Comparison of ENCODE assay signal across 1 cellular context in the genomic region with DNA sequence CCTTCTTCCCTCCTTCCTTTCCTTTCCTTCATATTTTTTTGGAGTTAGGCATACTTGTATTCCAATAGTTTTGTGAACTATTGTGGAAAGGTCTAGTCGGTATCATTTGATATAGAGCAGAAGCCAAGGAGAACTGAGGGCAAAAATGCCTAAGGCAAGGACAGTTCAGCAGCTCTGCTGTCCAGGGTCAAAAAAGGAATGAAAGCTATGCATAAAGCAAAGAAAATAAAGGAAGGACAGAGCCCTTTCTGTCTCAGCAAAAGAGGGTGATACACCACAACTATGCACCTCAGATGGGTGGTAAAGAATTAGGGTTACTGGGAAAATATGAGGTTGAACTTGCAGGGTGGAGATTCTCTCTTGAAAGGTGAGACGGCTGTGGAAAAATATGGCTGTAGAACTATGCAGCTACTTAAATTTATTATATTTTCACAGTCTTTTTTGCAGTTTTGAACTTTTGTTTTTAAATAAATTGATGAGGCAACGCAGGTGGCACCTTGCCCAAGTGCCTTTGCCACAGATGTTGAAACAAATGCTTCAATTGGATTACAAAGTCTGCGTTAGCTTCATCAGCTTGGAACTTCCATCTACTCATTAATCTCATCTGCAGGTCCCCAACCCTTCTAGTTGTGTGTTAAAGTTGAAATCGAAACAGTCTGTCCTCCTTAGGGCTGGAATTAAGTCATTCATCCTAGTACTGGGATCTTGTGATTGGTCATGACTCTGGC.
TF ChIP-seq lines count a peak whose summit lies in the region.

No MANE protein-coding gene starts in this region.

TF ChIP-seq in IMR-90, 13 proteins besides CTCF, POLR2A, EP300 and RAD21:
- TF ChIP-seq CEBPB (IDR thresholded peaks at IDR 0.05; ENCODE audit: low read depth, low read length) (peak; percentile 46; the same call in 1 of the 2 replicates), MXI1 (IDR thresholded peaks at IDR 0.05; ENCODE audit: borderline replicate concordance, low read depth, low read length) (no peak), MAFK (IDR thresholded peaks at IDR 0.05; ENCODE audit: low read depth, low read length) (no peak)
